9 cellular contexts compared by ENCODE assay signal in the genomic region with DNA sequence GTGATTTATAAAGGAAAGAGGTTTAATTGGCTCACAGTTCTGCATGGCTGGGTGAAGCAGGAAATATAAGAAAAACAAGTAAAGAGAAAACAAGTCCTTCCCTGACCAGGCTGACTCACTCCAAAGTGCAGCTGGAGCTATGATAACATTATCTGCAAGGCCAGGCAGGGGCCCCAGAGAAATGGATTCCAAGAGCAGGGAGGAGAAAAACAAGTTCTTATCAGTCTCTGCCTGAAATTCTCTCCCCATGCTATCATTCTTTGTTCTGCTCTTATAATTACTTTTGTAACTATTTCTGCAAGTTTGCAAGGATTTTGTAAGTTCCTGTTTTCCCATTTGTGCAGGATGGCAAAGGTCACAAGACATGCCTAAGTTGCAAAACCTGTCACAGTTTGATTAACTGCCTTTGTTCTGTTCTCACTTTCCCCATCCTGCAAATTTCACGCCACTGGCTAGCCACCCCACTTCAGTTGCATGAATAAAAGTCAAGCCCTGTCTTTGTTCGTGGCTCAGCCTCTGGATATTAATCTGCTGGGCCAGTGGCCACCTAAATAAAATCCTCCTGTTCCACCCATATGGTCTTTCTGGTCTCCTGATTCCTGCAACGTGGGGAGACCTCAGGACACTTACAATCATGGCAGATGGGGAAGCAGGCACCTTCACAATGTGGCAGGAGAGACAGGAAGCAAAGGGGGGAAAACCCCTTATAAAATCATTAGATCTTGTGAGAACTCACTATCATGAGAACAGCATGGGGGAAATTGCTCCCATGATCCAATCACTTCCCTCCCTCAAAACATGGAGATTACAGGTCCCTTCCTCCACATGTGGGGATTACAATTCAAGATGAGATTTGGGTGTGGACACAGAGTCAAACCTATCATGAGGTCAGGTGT. TPM values are rescaled to one million over a fixed set of nuclear protein-coding genes. Genes with fewer than 3 reads are reported as not detected.
DNase-seq lines count a peak whose midpoint lies in the region; ATAC-seq, FAIRE-seq and TF ChIP-seq lines count a peak whose summit lies in the region.
"Had no signal": no experiment of that assay in that cellular context is flagged by ENCODE, and none has a peak within 500 bp of the region (broad histone marks: within the 10 kb centered on the region; RNA-seq: fewer than 3 reads in every experiment).

No MANE protein-coding gene starts in this region.

- peak overlapping the region; percentile 50 to 86 (median 70) for H3K27ac ChIP-seq in pancreas

- no peaks in the 10 kb centered on the region for H3K27me3 Mint-ChIP-seq in activated T-helper 17 cell treated with anti-CD3 and anti-CD28 coated beads, Interleukin-2, amount 50 U/mL, for 72 hours

- no peaks in the 10 kb centered on the region for H3K27me3 ChIP-seq in pancreas

- no peak overlapping the region for H3K4me3 Mint-ChIP-seq in activated T-helper 17 cell treated with anti-CD3 and anti-CD28 coated beads, Interleukin-2, amount 50 U/mL, for 72 hours

- intact Hi-C loops in pancreas (cut with DNase I): no loop called here

- H3K36me3 ChIP-seq in pancreas: no peaks in the 10 kb centered on the region

- peaks cover 7 to 38% (median 20%) of the 10 kb centered on the region in 3 donors for H3K4me1 ChIP-seq in pancreas

- H3K9me3 ChIP-seq in pancreas: no peaks in the 10 kb centered on the region

- peaks cover 10% of the 10 kb centered on the region for H3K4me1 Mint-ChIP-seq in activated T-helper 17 cell treated with anti-CD3 and anti-CD28 coated beads, Interleukin-2, amount 50 U/mL, for 72 hours

- no peak overlapping the region for H3K27ac Mint-ChIP-seq in activated T-helper 17 cell treated with anti-CD3 and anti-CD28 coated beads, Interleukin-2, amount 50 U/mL, for 72 hours

- H3K4me3 ChIP-seq in fibroblast of villous mesenchyme (ENCODE audit: low read depth, low read length) (no peak overlapping the region), pancreas (no peak overlapping the region)

- ATAC-seq in pancreas: peak; percentile 94 to 96 (median 94)
- ATAC-seq in HG03378 (IDR thresholded peaks at IDR 0.05; ENCODE audit: unreplicated experiment): no peak
- ATAC-seq in activated T-helper 17 cell treated with anti-CD3 and anti-CD28 coated beads, Interleukin-2, amount 50 U/mL, for 72 hours (replicated peaks): no peak
- no peak for ATAC-seq in HG02798 (IDR thresholded peaks at IDR 0.05; ENCODE audit: poor library complexity, unreplicated experiment)

- 14 to 19% methylated on average over 3 of the region's 3 CpGs for WGBS in pancreas, 2 donors

- TF ChIP-seq CTCF in fibroblast of villous mesenchyme (IDR thresholded peaks at IDR 0.05; ENCODE audit: insufficient read depth, low read depth, low read length): no peak
- no peak for TF ChIP-seq CTCF in pancreas (IDR thresholded peaks at IDR 0.05)

- H3K9me3 Mint-ChIP-seq in activated T-helper 17 cell treated with anti-CD3 and anti-CD28 coated beads, Interleukin-2, amount 50 U/mL, for 72 hours: no peaks in the 10 kb centered on the region

- no peak for FAIRE-seq in pancreas (lab: Jason Lieb, UNC)

- peak; percentile 74 for DNase-seq in DMS53 treated with DMSO at 0.1 percent for 48 hours (lab: John Stamatoyannopoulos, UW; ENCODE audit: unreplicated experiment)
- peak; percentile 95 for DNase-seq in SIG-M5 treated with dmso at 0.1 percent for 504 hours (lab: John Stamatoyannopoulos, UW; ENCODE audit: unreplicated experiment)
- DNase-seq in fibroblast of villous mesenchyme (ENCODE audit: low read depth): peak; percentile 94
- DNase-seq in pancreas: peak; percentile 42 to 83 (median 62)
- DNase-seq in COLO668 (lab: John Stamatoyannopoulos, UW; ENCODE audit: unreplicated experiment): no peak
- DNase-seq: activated CD8-positive, alpha-beta memory T cell treated with anti-CD3 and anti-CD28 coated beads, Interleukin-2, amount 50 U/mL, for 4 hours had no signal

- H3K36me3 Mint-ChIP-seq in activated T-helper 17 cell treated with anti-CD3 and anti-CD28 coated beads, Interleukin-2, amount 50 U/mL, for 72 hours (ENCODE audit: low read depth): no peaks in the 10 kb centered on the region

RNA-seq across cellular contexts. Expression of a gene that starts 13.1 kb away (rescaled TPM):
- total RNA-seq in fibroblast of villous mesenchyme (2.2 and 2.3 TPM in 2 replicates), pancreas (1 to 10 TPM in 5 of 6 donors, under 1 TPM in 1; 0.76 to 4.5 (median 2.4) TPM)
- polyA plus RNA-seq in pancreas: 1 to 10 TPM; 1.7 to 2.8 TPM
- total RNA-seq in activated T-helper 17 cell treated with anti-CD3 and anti-CD28 coated beads, Interleukin-2, amount 50 U/mL, for 72 hours: under 1 TPM in 1 of 2 donors, not detected in 1; 0.58 TPM

Comparison
In these comparisons a context has a peak if more than half of its experiments do, and no peak if none do; other contexts are left out.
1. ATAC-seq: peak in pancreas (4 of 4); none in HG03378 (single experiment), activated T-helper 17 cell treated with anti-CD3 and anti-CD28 coated beads, Interleukin-2, amount 50 U/mL, for 72 hours (single experiment) and HG02798 (single experiment).